In the genomic region with DNA sequence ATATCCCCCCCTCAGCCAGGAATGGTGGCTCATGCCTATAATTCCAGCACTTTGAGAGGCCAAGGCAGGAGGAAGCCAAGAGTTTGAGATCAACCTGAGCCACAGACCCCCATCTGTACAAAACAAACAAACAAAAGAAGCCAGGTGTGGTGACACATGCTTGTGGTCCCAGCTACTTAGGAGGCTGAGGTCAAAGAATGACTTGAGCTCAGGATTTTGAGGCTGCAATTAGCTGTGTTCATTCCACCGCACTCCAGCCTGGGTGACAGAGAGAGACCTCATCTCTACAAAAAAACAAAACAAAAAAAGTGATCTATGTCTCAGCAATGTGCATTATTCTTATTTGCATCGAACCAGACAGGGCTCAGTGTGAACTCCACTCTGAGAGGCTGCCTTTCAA, we compare ENCODE assay signal across 17 cellular contexts.
"Had no signal": no experiment of that assay in that cellular context is flagged by ENCODE, and none has a peak within 500 bp of the region (broad histone marks: within the 10 kb centered on the region; RNA-seq: fewer than 3 reads in every experiment).

No MANE protein-coding gene starts in this region.

- H3K27me3 ChIP-seq: adrenal gland, breast epithelium, left lung, right atrium auricular region, thyroid gland, uterus had no signal

- ATAC-seq: activated CD4-positive, CD25-positive, alpha-beta regulatory T cell treated with anti-CD3 and anti-CD28 coated beads, Interleukin-2, amount 50 U/mL, for 24 hours; esophagus mucosa; left lung; stimulated activated effector memory CD8-positive, alpha-beta T cell treated with anti-CD3 and anti-CD28 coated beads, Interleukin-12 subunit alpha, Interleukin-12 subunit beta, amount 100 ng/mL, for 72 hours had no signal

- H3K9me3 Mint-ChIP-seq: T-helper 2 cell treated with Interferon-gamma antibody and Interleukin-4, amounts not matched to agents 5 μg/mL and 100 μg/mL, for 36 hours had no signal

- H3K4me3 ChIP-seq: adrenal gland, breast epithelium, left lung, right atrium auricular region, smooth muscle cell, thyroid gland, uterus had no signal

- H3K4me3 Mint-ChIP-seq: neural crest cell; stimulated activated effector memory CD8-positive, alpha-beta T cell treated with anti-CD3 and anti-CD28 coated beads, Interleukin-12 subunit alpha, Interleukin-12 subunit beta, amount 100 ng/mL, for 72 hours; T-helper 2 cell treated with Interferon-gamma antibody and Interleukin-4, amounts not matched to agents 5 μg/mL and 100 μg/mL, for 36 hours had no signal

- H3K27ac Mint-ChIP-seq: stimulated activated effector memory CD8-positive, alpha-beta T cell treated with anti-CD3 and anti-CD28 coated beads, Interleukin-12 subunit alpha, Interleukin-12 subunit beta, amount 100 ng/mL, for 72 hours; T-helper 2 cell treated with Interferon-gamma antibody and Interleukin-4, amounts not matched to agents 5 μg/mL and 100 μg/mL, for 36 hours had no signal

- H3K36me3 Mint-ChIP-seq: stimulated activated effector memory CD8-positive, alpha-beta T cell treated with anti-CD3 and anti-CD28 coated beads, Interleukin-12 subunit alpha, Interleukin-12 subunit beta, amount 100 ng/mL, for 72 hours had no signal

- H3K4me1 Mint-ChIP-seq: stimulated activated effector memory CD8-positive, alpha-beta T cell treated with anti-CD3 and anti-CD28 coated beads, Interleukin-12 subunit alpha, Interleukin-12 subunit beta, amount 100 ng/mL, for 72 hours had no signal

- H3K36me3 ChIP-seq: adrenal gland, breast epithelium, left lung, right atrium auricular region, thyroid gland, uterus had no signal

- DNase-seq: activated naive CD4-positive, alpha-beta T cell treated with anti-CD3 and anti-CD28 coated beads, Interleukin-2, amount 50 U/mL, for 16 hours; activated T-cell treated with anti-CD3 and anti-CD28 coated beads, Interleukin-2, amount 50 U/mL, for 1 hour; adrenal gland; glutamatergic neuron; left lung; mesenchymal stem cell; posterior cingulate gyrus; thyroid gland; uterus had no signal

- H3K27ac ChIP-seq: adrenal gland, breast epithelium, left lung, right atrium auricular region, thyroid gland, uterus had no signal

- H3K4me1 ChIP-seq: adrenal gland, breast epithelium, left lung, right atrium auricular region, thyroid gland, uterus had no signal

- H3K9me3 ChIP-seq: adrenal gland, thyroid gland, uterus had no signal
